ENCODE assay signal across 8 cellular contexts in the genomic region with DNA sequence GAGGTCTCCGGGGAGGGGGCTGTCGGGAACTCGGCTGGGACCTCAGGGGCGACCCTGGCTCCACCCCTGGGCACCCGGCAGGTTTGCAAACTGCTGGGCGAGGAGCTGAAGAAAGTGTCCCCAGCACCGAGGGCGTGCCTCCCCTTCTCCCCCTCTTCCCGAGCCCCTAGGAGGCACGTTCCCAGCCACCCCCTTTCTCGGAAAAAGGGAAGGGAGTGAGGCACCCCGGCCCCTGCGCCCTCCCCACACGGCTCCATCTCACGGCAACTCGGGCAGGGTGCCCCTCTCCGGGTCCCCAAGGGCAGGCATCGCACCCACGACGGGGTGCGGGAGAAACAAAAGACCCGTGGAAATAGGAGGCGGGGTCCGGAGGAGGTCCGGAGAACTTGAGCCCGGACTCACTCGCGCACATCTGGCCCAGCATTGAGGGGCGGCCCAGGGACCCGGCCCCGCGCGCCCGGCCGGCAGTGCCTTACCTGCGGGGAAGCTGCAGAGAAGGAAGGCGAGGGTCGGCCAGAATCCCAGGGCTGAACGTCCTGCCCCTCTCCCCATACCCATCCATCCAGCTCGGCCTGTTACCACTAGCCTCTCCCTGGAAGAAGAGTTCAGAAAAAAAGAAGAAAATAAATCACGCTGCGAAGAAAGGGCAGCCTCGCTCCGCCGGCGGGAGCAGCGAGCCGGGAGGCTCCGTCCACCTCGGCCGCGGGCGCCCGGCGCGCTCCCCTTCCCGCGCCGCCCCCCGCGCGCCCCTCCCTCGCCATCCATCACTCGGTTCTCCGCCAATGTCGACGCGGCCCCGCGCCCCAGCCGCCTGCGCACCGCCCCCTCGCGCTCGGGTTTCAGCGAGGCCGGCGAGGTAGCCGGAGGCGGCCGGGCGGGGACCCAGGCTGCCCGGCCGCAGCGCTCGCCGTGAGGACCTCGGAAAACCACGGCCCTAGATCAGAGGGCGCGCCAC. TPM values are rescaled to one million over a fixed set of nuclear protein-coding genes. Genes with fewer than 3 reads are reported as not detected.
DNase-seq lines count a peak whose midpoint lies in the region; ATAC-seq lines count a peak whose summit lies in the region.

No MANE protein-coding gene starts in this region.

- H2BK120ac ChIP-seq in neuronal stem cell (ENCODE audit: low read depth, low read length) = no peak overlapping the region

- peak overlapping the region; percentile 52 for H3K27ac ChIP-seq in BLaER1
- peak overlapping the region; percentile 82 for H3K27ac ChIP-seq in neuronal stem cell (replicated peaks; ENCODE audit: low read length)

- H2BK15ac ChIP-seq in neuronal stem cell (ENCODE audit: low read length) = no peak overlapping the region

- peak overlapping the region; percentile 67 for H2AFZ ChIP-seq in neuronal stem cell (ENCODE audit: low read length)

- no peak overlapping the region for H3K14ac ChIP-seq in neuronal stem cell (ENCODE audit: low read length)

- H3K4ac ChIP-seq in neuronal stem cell (ENCODE audit: low read length) = no peak overlapping the region

- peak overlapping the region; percentile 88 for H3K4me2 ChIP-seq in BLaER1
- H3K4me2 ChIP-seq in neuronal stem cell (ENCODE audit: insufficient read depth, low read length, poor library complexity, severe bottlenecking) = peak overlapping the region; percentile 87

- H3K9me3 ChIP-seq in BLaER1 (no peaks in the 10 kb centered on the region), neuronal stem cell (replicated peaks in 1 of 2; ENCODE audit: control insufficient read depth in 2 of 2, insufficient read depth in 1 of 2, low read depth in 1 of 2, low read length in 2 of 2) (peaks cover 0 to 12% of the 10 kb centered on the region in 2 donors)

- H3K9ac ChIP-seq in BLaER1 (peak overlapping the region; percentile 62), neuronal stem cell (ENCODE audit: low read depth, low read length, poor library complexity) (peak overlapping the region; percentile 91)

- H4K91ac ChIP-seq in neuronal stem cell (ENCODE audit: low read depth, low read length, poor library complexity) = no peak overlapping the region

- DNase-seq in HuH-7 (ENCODE audit: low spot score) (peak; percentile 73), head of caudate nucleus (peak in 31 of 42 donors; percentile 23 to 82 (median 63)), neuronal stem cell (ENCODE audit: low spot score) (peak; percentile 87), GOT3 (lab: John Stamatoyannopoulos, UW) (no peak), UCSD-AML1 (lab: John Stamatoyannopoulos, UW; ENCODE audit: unreplicated experiment) (no peak)
- DNase-seq in activated T-cell treated with anti-CD3 and anti-CD28 coated beads, Interleukin-2, amount 50 U/mL, for 72 hours = peak; percentile 6 to 33

- peaks cover 65% of the 10 kb centered on the region for H3K27me3 Mint-ChIP-seq in activated T-cell treated with anti-CD3 and anti-CD28 coated beads, Interleukin-2, amount 50 U/mL, for 72 hours (ENCODE audit: low read depth)

- H3K79me1 ChIP-seq in neuronal stem cell (ENCODE audit: low read depth, low read length) = peaks cover 2% of the 10 kb centered on the region

- peaks cover 100% of the 10 kb centered on the region for H4K20me1 ChIP-seq in BLaER1

- no peak overlapping the region for H3K27ac Mint-ChIP-seq in activated T-cell treated with anti-CD3 and anti-CD28 coated beads, Interleukin-2, amount 50 U/mL, for 72 hours

- WGBS in neuronal stem cell (ENCODE audit: extremely low coverage in 2 of 2, insufficient read length in 2 of 2, insufficient replicate concordance in 1 of 2), 2 donors = no CpG with 5 or more reads among the region's 92 CpGs

- H3K4me1 ChIP-seq in BLaER1 (peaks cover 88% of the 10 kb centered on the region), neuronal stem cell (ENCODE audit: control insufficient read depth in 2 of 2, insufficient read depth in 1 of 2, low read depth in 1 of 2, low read length in 2 of 2) (peaks cover 29 to 43% of the 10 kb centered on the region in 2 donors)

- H2BK12ac ChIP-seq in neuronal stem cell (ENCODE audit: low read length) = no peak overlapping the region

- H3K27me3 ChIP-seq in BLaER1 (no peaks in the 10 kb centered on the region), neuronal stem cell (ENCODE audit: control insufficient read depth in 3 of 3, insufficient read depth in 3 of 3, low read depth in 1 of 3, low read length in 3 of 3) (no peaks in the 10 kb centered on the region)

- peaks cover 17% of the 10 kb centered on the region for H3K4me1 Mint-ChIP-seq in activated T-cell treated with anti-CD3 and anti-CD28 coated beads, Interleukin-2, amount 50 U/mL, for 72 hours (ENCODE audit: low read depth)

- peaks cover 55% of the 10 kb centered on the region for H3K36me3 ChIP-seq in BLaER1
- H3K36me3 ChIP-seq in neuronal stem cell (replicated peaks in 1 of 2; ENCODE audit: control insufficient read depth in 2 of 2, insufficient read depth in 2 of 2, low read length in 2 of 2) = peaks cover 16 to 65% of the 10 kb centered on the region in 2 donors

- peak overlapping the region; percentile 85 to 87 for H3K4me3 Mint-ChIP-seq in activated T-cell treated with anti-CD3 and anti-CD28 coated beads, Interleukin-2, amount 50 U/mL, for 72 hours

- H3K23ac ChIP-seq in neuronal stem cell (ENCODE audit: low read depth, low read length, poor library complexity) = peak overlapping the region; percentile 47

- no peaks in the 10 kb centered on the region for H3K36me3 Mint-ChIP-seq in activated T-cell treated with anti-CD3 and anti-CD28 coated beads, Interleukin-2, amount 50 U/mL, for 72 hours (ENCODE audit: insufficient read depth in 2 of 2)

- peak; percentile 65 to 69 for ATAC-seq in activated T-cell treated with anti-CD3 and anti-CD28 coated beads, Interleukin-2, amount 50 U/mL, for 72 hours (replicated peaks in 1 of 2)
- ATAC-seq in GM19023 (IDR thresholded peaks at IDR 0.05; ENCODE audit: unreplicated experiment) = no peak

- intact Hi-C loops in head of caudate nucleus (cut with DNase I) = no loop called here

- no peak overlapping the region for H4K8ac ChIP-seq in neuronal stem cell (ENCODE audit: low read depth, low read length)

- no peaks in the 10 kb centered on the region for H3K9me3 Mint-ChIP-seq in activated T-cell treated with anti-CD3 and anti-CD28 coated beads, Interleukin-2, amount 50 U/mL, for 72 hours

- peak overlapping the region; percentile 85 for H3K18ac ChIP-seq in neuronal stem cell (ENCODE audit: low read length)

- peak overlapping the region; percentile 55 for H2BK5ac ChIP-seq in neuronal stem cell (ENCODE audit: low read length)

- H2AK5ac ChIP-seq in neuronal stem cell (ENCODE audit: low read depth, low read length) = no peak overlapping the region

- H3K4me3 ChIP-seq in BLaER1 (peak overlapping the region; percentile 74), neuronal stem cell (ENCODE audit: low read length in 2 of 2) (peak overlapping the region; percentile 86 to 93)

RNA-seq across cellular contexts. Expression of a gene that starts 16.3 kb away (rescaled TPM):
- total RNA-seq in activated T-cell treated with anti-CD3 and anti-CD28 coated beads, Interleukin-2, amount 50 U/mL, for 72 hours = 1 to 10 TPM in 1 of 2 donors, under 1 TPM in 1; 0.53 to 1.7 TPM
- 196 TPM for polyA plus RNA-seq in neuronal stem cell (2013, experiment 1 of 2)
- 194 TPM for polyA plus RNA-seq in neuronal stem cell (2013, experiment 2 of 2)

Comparison
In these comparisons a context has a peak if more than half of its experiments do, and no peak if none do; other contexts are left out.
1. DNase-seq: peak in HuH-7 (single experiment), activated T-cell treated with anti-CD3 and anti-CD28 coated beads, Interleukin-2, amount 50 U/mL, for 72 hours (2 of 2), head of caudate nucleus (31 of 42) and neuronal stem cell (single experiment); none in GOT3 (single experiment) and UCSD-AML1 (single experiment).